Comparison of ENCODE assay signal across 26 cellular contexts in the genomic region with DNA sequence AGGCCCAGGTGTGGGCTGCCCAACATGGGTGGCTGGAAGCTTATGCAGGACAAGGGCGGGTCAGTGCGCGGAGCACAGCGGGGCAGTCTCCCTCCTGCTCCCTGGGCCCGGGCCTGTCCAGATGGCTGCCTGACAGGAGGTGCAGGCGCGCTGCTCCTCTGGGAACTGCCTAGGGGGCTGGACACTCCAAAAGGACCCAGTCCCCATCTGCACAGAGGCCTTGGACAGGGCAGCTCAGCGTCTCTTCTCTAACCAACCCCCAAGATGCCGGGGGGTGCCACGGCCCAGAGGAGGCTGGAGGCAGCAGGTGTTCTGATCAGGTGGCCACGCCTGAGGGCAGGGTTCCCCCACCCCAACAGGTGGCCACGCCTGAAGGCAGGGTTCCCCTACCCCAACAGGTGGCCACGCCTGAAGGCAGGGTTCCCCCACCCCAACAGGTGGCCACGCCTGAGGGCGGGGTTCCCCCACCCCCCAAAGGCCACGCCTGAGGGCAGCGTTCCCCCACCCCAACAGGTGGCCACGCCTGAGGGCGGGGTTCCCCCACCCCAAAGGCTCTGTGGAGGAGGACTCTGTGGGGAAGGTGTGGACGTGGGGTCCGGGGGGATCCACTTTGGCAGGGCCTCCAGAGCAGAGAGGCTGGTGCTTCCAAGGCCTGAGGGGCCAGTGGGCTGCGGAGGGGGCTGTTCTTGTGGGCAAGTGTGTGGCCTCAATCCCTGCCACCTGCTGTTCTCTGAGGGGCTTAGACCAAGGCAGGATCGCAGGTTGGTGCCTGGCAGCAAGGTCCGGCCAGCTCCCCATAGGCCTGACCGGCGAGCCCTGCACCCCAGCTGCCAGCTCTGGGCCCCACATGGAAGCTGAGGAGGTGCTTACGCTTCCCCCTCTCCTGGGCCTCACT. TPM values are rescaled to one million over a fixed set of nuclear protein-coding genes. Genes with fewer than 3 reads are reported as not detected.
DNase-seq lines count a peak whose midpoint lies in the region; ATAC-seq and TF ChIP-seq lines count a peak whose summit lies in the region.
"Had no signal": no experiment of that assay in that cellular context is flagged by ENCODE, and none has a peak within 500 bp of the region (broad histone marks: within the 10 kb centered on the region; RNA-seq: fewer than 3 reads in every experiment).

No MANE protein-coding gene starts in this region.

- H3K27me3 ChIP-seq in CD4-positive, CD25-positive, alpha-beta regulatory T cell (ENCODE audit: control insufficient read depth, insufficient read depth, low read length) = peaks cover 4% of the 10 kb centered on the region
- H3K27me3 ChIP-seq in SK-N-SH (ENCODE audit: insufficient read depth) (no peaks in the 10 kb centered on the region), ascending aorta (peaks cover 40% of the 10 kb centered on the region), uterus (peaks cover 9 to 10% of the 10 kb centered on the region in 2 donors)

- H3K36me3 ChIP-seq in CD4-positive, CD25-positive, alpha-beta regulatory T cell (ENCODE audit: control insufficient read depth, insufficient read depth, low read length) = no peaks in the 10 kb centered on the region
- H3K36me3 ChIP-seq in SK-N-SH (replicated peaks in 1 of 2; ENCODE audit: control insufficient read depth in 1 of 2, insufficient read depth in 2 of 2, low read length in 1 of 2) (no peaks in the 10 kb centered on the region), ascending aorta (no peaks in the 10 kb centered on the region), uterus (no peaks in the 10 kb centered on the region)
- H3K36me3 ChIP-seq: esophagus muscularis mucosa, pancreas, stomach, thyroid gland had no signal

- no peak for TF ChIP-seq CTCF in SK-N-SH (IDR thresholded peaks at IDR 0.05)
- no peak for TF ChIP-seq CTCF in ascending aorta (IDR thresholded peaks at IDR 0.05)
- TF ChIP-seq CTCF in uterus (IDR thresholded peaks at IDR 0.05) = no peak

- H3K79me2 ChIP-seq in SK-N-SH (ENCODE audit: insufficient read depth) = no peaks in the 10 kb centered on the region

- TF ChIP-seq EP300 in SK-N-SH (IDR thresholded peaks at IDR 0.05; ENCODE audit: borderline replicate concordance in 1 of 2, low read depth in 1 of 2, low read length in 1 of 2) = no peak

- peak overlapping the region in 3 of 4 donors; percentile 38 to 73 (median 71) for H3K4me3 Mint-ChIP-seq in CD4-positive, CD25-positive, alpha-beta regulatory T cell
- H3K4me3 Mint-ChIP-seq: activated CD4-positive, alpha-beta memory T cell treated with anti-CD3 and anti-CD28 coated beads for 36 hours; activated naive CD4-positive, alpha-beta T cell treated with anti-CD3 and anti-CD28 coated beads for 36 hours; activated T-helper 1 cell treated with anti-CD3 and anti-CD28 coated beads, Interleukin-12 subunit alpha, Interleukin-12 subunit beta, Interleukin-2, Interleukin-4 antibody, amounts not matched to agents 30 ng/mL and 10 ng/mL and 1 ng/mL, durations not matched to agents 14 hours and 24 hours and 36 hours; T-helper 2 cell treated with Interferon-gamma antibody and Interleukin-4, amounts not matched to agents 5 μg/mL and 100 μg/mL, for 36 hours had no signal

- H3K27ac ChIP-seq in CD4-positive, CD25-positive, alpha-beta regulatory T cell (ENCODE audit: insufficient read depth, low read length, poor library complexity, severe bottlenecking) = no peak overlapping the region
- peak overlapping the region in 1 of 2 experiments; percentile 48; a peak in 1 of 4 replicates for H3K27ac ChIP-seq in SK-N-SH (ENCODE audit: low read depth in 2 of 2, low read length in 1 of 2)
- no peak overlapping the region for H3K27ac ChIP-seq in ascending aorta
- no peak overlapping the region for H3K27ac ChIP-seq in uterus
- H3K27ac ChIP-seq: pancreas, thyroid gland had no signal

- H3K9ac ChIP-seq in SK-N-SH = no peak overlapping the region

- H2AFZ ChIP-seq in SK-N-SH (ENCODE audit: low read depth) = no peak overlapping the region

- TF ChIP-seq POLR2A in uterus (IDR thresholded peaks at IDR 0.05) = no peak

- H3F3A ChIP-seq in SK-N-SH (replicated peaks; ENCODE audit: insufficient read depth) = no peaks in the 10 kb centered on the region

- H3K36me3 Mint-ChIP-seq in CD4-positive, CD25-positive, alpha-beta regulatory T cell = no peaks in the 10 kb centered on the region
- H3K36me3 Mint-ChIP-seq: activated CD4-positive, alpha-beta memory T cell treated with anti-CD3 and anti-CD28 coated beads for 36 hours; brain had no signal

- POLR2A ChIA-PET in SK-N-SH (lab: Yijun Ruan, JAX) = interaction anchor here (1.4 kb wide), 1 partner anchor 8 kb away, joined by 3 read pairs; no protein-coding TSS in a partner anchor

- H3K9me2 ChIP-seq in SK-N-SH = no peaks in the 10 kb centered on the region

- CTCF ChIA-PET in SK-N-SH (lab: Yijun Ruan, JAX) = no interaction called here

- peaks cover 0 to 32% (median 16%) of the 10 kb centered on the region in 4 donors for H3K4me1 Mint-ChIP-seq in CD4-positive, CD25-positive, alpha-beta regulatory T cell

- no peak for DNase-seq in CD4-positive, CD25-positive, alpha-beta regulatory T cell
- DNase-seq in SK-N-SH (peak; percentile 56), left colon (no peak), posterior vena cava (ENCODE audit: low spot score) (peak; percentile 79), SKM-1 (lab: John Stamatoyannopoulos, UW; ENCODE audit: unreplicated experiment) (no peak), NCI-H2171 treated with DMSO at 0.1 percent for 48 hours (lab: John Stamatoyannopoulos, UW) (no peak), ascending aorta (ENCODE audit: low spot score in 2 of 2) (no peak), uterus (no peak)
- DNase-seq: activated CD4-positive, alpha-beta memory T cell treated with anti-CD3 and anti-CD28 coated beads for 36 hours; activated CD4-positive, alpha-beta T cell treated with anti-CD3 and anti-CD28 coated beads for 1 hour; activated naive CD4-positive, alpha-beta T cell treated with anti-CD3 and anti-CD28 coated beads for 36 hours; mammary epithelial cell; NCI-H1092; NCI-H187; NCI-H2171; NCI-H510A treated with DMSO at 0.1 percent for 48 hours; retina; thyroid gland had no signal

- no peak for TF ChIP-seq RAD21 in SK-N-SH (IDR thresholded peaks at IDR 0.05; ENCODE audit: low read length)

- 70% methylated on average over 10 of the region's 27 CpGs for WGBS in SK-N-SH (ENCODE audit: low lambda C conversion rate)

- intact Hi-C loops in left colon (cut with DNase I, micrococcal nuclease) = no loop called here
- intact Hi-C loops in posterior vena cava (cut with DNase I) = no loop called here
- intact Hi-C loops in ascending aorta (cut with DNase I) = no loop called here
- intact Hi-C loops in uterus (cut with DNase I; ENCODE audit: low total_unique reads) = no loop called here

- H4K20me1 ChIP-seq in SK-N-SH (ENCODE audit: insufficient read depth) = no peaks in the 10 kb centered on the region

- no peak for ATAC-seq in CD4-positive, CD25-positive, alpha-beta regulatory T cell (ENCODE audit: low read depth in 2 of 2)
- ATAC-seq in left colon = peak; percentile 47
- ATAC-seq: HCT116, pancreas had no signal

- H3K9me3 ChIP-seq in CD4-positive, CD25-positive, alpha-beta regulatory T cell (ENCODE audit: control insufficient read depth in 2 of 2, low read length in 2 of 2) = no peaks in the 10 kb centered on the region
- H3K9me3 ChIP-seq in SK-N-SH = no peaks in the 10 kb centered on the region
- no peaks in the 10 kb centered on the region for H3K9me3 ChIP-seq in ascending aorta
- H3K9me3 ChIP-seq in uterus = no peaks in the 10 kb centered on the region
- H3K9me3 ChIP-seq: esophagus muscularis mucosa, pancreas, stomach, thyroid gland had no signal

- H3K27ac Mint-ChIP-seq in CD4-positive, CD25-positive, alpha-beta regulatory T cell = no peak overlapping the region
- H3K27ac Mint-ChIP-seq: activated CD4-positive, alpha-beta memory T cell treated with anti-CD3 and anti-CD28 coated beads for 36 hours; activated naive CD4-positive, alpha-beta T cell treated with anti-CD3 and anti-CD28 coated beads for 36 hours; activated T-helper 1 cell treated with anti-CD3 and anti-CD28 coated beads, Interleukin-12 subunit alpha, Interleukin-12 subunit beta, Interleukin-2, Interleukin-4 antibody, amounts not matched to agents 30 ng/mL and 10 ng/mL and 1 ng/mL, durations not matched to agents 14 hours and 24 hours and 36 hours; brain had no signal

- peaks cover 35% of the 10 kb centered on the region for H3K27me3 Mint-ChIP-seq in CD4-positive, CD25-positive, alpha-beta regulatory T cell

- H3K4me3 ChIP-seq in CD4-positive, CD25-positive, alpha-beta regulatory T cell (ENCODE audit: low read depth, low read length) = no peak overlapping the region
- H3K4me3 ChIP-seq in SK-N-SH (ENCODE audit: low read depth in 2 of 2, low read length in 1 of 2) (no peak overlapping the region), ascending aorta (no peak overlapping the region), uterus (no peak overlapping the region)
- H3K4me3 ChIP-seq: esophagus muscularis mucosa, pancreas, stomach, thyroid gland had no signal

- peaks cover 45% of the 10 kb centered on the region for H3K4me1 ChIP-seq in CD4-positive, CD25-positive, alpha-beta regulatory T cell (ENCODE audit: control insufficient read depth, insufficient read depth, low read length, poor library complexity, severe bottlenecking)
- peaks cover 0 to 32% of the 10 kb centered on the region in 2 experiments; a peak in 1 of 4 replicates for H3K4me1 ChIP-seq in SK-N-SH (ENCODE audit: control insufficient read depth in 1 of 2, insufficient read depth in 2 of 2, low read depth in 1 of 2, low read length in 1 of 2)
- peaks cover 8 to 16% of the 10 kb centered on the region in 2 donors for H3K4me1 ChIP-seq in ascending aorta
- peaks cover 0 to 24% of the 10 kb centered on the region in 2 donors for H3K4me1 ChIP-seq in uterus

- no peak overlapping the region for H3K4me2 ChIP-seq in SK-N-SH

- peaks cover 0 to 4% (median 0%) of the 10 kb centered on the region in 7 donors for H3K9me3 Mint-ChIP-seq in CD4-positive, CD25-positive, alpha-beta regulatory T cell
- H3K9me3 Mint-ChIP-seq: activated CD4-positive, alpha-beta memory T cell treated with anti-CD3 and anti-CD28 coated beads for 36 hours; activated naive CD4-positive, alpha-beta T cell treated with anti-CD3 and anti-CD28 coated beads for 36 hours; activated T-helper 1 cell treated with anti-CD3 and anti-CD28 coated beads, Interleukin-12 subunit alpha, Interleukin-12 subunit beta, Interleukin-2, Interleukin-4 antibody, amounts not matched to agents 30 ng/mL and 10 ng/mL and 1 ng/mL, durations not matched to agents 14 hours and 24 hours and 36 hours; T-helper 2 cell treated with Interferon-gamma antibody and Interleukin-4, amounts not matched to agents 5 μg/mL and 100 μg/mL, for 36 hours had no signal

TF ChIP-seq in SK-N-SH, 30 proteins besides CTCF, POLR2A, EP300 and RAD21:
- TF ChIP-seq TCF12 (IDR thresholded peaks at IDR 0.05) = no peak

RNA-seq across cellular contexts. Expression of gene CPLX1, which starts 36.1 kb away (rescaled TPM):
- total RNA-seq in CD4-positive, CD25-positive, alpha-beta regulatory T cell = 0.62 TPM
- under 1 TPM in 1 of 4 donors, not detected in 3; 0.16 TPM for polyA plus RNA-seq in CD4-positive, CD25-positive, alpha-beta regulatory T cell
- polyA plus RNA-seq in SK-N-SH (2012; rRNA removed) = 0.56 and 0.65 TPM in 2 replicates
- polyA plus RNA-seq in SK-N-SH (2012; cell fraction: cytosol; rRNA removed) = 0.86 and 1.2 TPM in 2 replicates
- 0.66 and 1.7 TPM in 2 replicates for polyA plus RNA-seq in SK-N-SH (2012; cell fraction: nucleus; rRNA removed)
- total RNA-seq in left colon (1 to 10 TPM; 2.7 to 3.5 TPM), posterior vena cava (1 to 10 TPM; 2.5 to 5.1 TPM), ascending aorta (1.1 TPM), uterus (10 to 100 TPM in 1 of 4 donors, 1 to 10 TPM in 1, under 1 TPM in 2; 0.14 to 15.1 (median 2.0) TPM)
- polyA plus RNA-seq: AG04450 had no signal

Comparison
In these comparisons a context has a peak if more than half of its experiments do, and no peak if none do; other contexts are left out.
1. DNase-seq: peak in SK-N-SH (single experiment) and posterior vena cava (single experiment); none in CD4-positive, CD25-positive, alpha-beta regulatory T cell (0 of 3), left colon (0 of 2), SKM-1 (single experiment), NCI-H2171 treated with DMSO at 0.1 percent for 48 hours (single experiment), ascending aorta (0 of 2) and uterus (0 of 2).